Comparison of ENCODE assay signal across 18 cellular contexts in the genomic region with DNA sequence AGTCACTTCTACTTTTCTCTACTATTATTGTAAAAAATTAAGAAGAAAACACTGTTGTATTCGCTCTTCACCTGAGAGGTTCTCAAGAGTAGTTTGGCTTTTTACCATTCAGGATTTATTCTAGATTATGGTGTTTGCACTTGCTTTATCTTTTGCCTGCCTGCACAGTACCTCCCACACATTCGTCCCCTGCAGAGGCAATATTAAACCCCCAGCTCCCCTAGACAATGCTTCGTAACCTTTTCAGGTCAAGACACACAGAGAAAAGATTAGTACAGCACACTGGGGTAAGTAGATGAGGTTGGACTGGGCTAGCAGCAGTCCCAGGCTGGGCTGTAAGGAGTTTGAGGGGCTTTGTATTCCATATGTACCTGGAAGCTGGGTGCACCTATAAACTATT.
DNase-seq lines count a peak whose midpoint lies in the region; ATAC-seq and TF ChIP-seq lines count a peak whose summit lies in the region.
"Had no signal": no experiment of that assay in that cellular context is flagged by ENCODE, and none has a peak within 500 bp of the region (broad histone marks: within the 10 kb centered on the region; RNA-seq: fewer than 3 reads in every experiment).

No MANE protein-coding gene starts in this region.

- H3K4me1 ChIP-seq in gastrocnemius medialis: peaks cover 46 to 57% of the 10 kb centered on the region in 2 donors

- peak overlapping the region; percentile 49 to 66 for H3K4me3 Mint-ChIP-seq in activated T-cell treated with anti-CD3 and anti-CD28 coated beads, Interleukin-2, amount 50 U/mL, for 72 hours
- no peak overlapping the region for H3K4me3 Mint-ChIP-seq in IgD-negative memory B cell
- peak overlapping the region; percentile 43 to 61 for H3K4me3 Mint-ChIP-seq in effector memory CD8-positive, alpha-beta T cell
- H3K4me3 Mint-ChIP-seq: brain had no signal

- in situ Hi-C loops in gastrocnemius medialis (cut with MboI; ENCODE audit: low sequenced_read_pairs in 4 of 4): no loop called here

- H3K9me3 Mint-ChIP-seq in activated T-cell treated with anti-CD3 and anti-CD28 coated beads, Interleukin-2, amount 50 U/mL, for 72 hours: peaks cover 0 to 2% of the 10 kb centered on the region in 2 donors
- H3K9me3 Mint-ChIP-seq in IgD-negative memory B cell: no peaks in the 10 kb centered on the region
- H3K9me3 Mint-ChIP-seq in effector memory CD8-positive, alpha-beta T cell: no peaks in the 10 kb centered on the region
- H3K9me3 Mint-ChIP-seq: brain had no signal

- peaks cover 93% of the 10 kb centered on the region for H3K4me1 Mint-ChIP-seq in activated T-cell treated with anti-CD3 and anti-CD28 coated beads, Interleukin-2, amount 50 U/mL, for 72 hours (ENCODE audit: low read depth)
- peaks cover 67 to 73% (median 71%) of the 10 kb centered on the region in 3 donors for H3K4me1 Mint-ChIP-seq in IgD-negative memory B cell
- H3K4me1 Mint-ChIP-seq in effector memory CD8-positive, alpha-beta T cell (ENCODE audit: low read depth in 2 of 2): peaks cover 70 to 83% of the 10 kb centered on the region in 2 donors

- no peaks in the 10 kb centered on the region for H3K9me3 ChIP-seq in gastrocnemius medialis
- H3K9me3 ChIP-seq: esophagus squamous epithelium, ovary, stomach had no signal

- H3K27ac ChIP-seq in gastrocnemius medialis: peak overlapping the region in 3 of 4 donors; percentile 33 to 48 (median 34)
- H3K27ac ChIP-seq: ovary had no signal

- no peak for ATAC-seq in activated T-cell treated with anti-CD3 and anti-CD28 coated beads, Interleukin-2, amount 50 U/mL, for 72 hours (replicated peaks in 1 of 2)
- no peak for ATAC-seq in effector memory CD8-positive, alpha-beta T cell (replicated peaks)
- ATAC-seq in gastrocnemius medialis: no peak

- no peak for DNase-seq in activated T-cell treated with anti-CD3 and anti-CD28 coated beads, Interleukin-2, amount 50 U/mL, for 72 hours
- DNase-seq in activated T-cell treated with anti-CD3 and anti-CD28 coated beads, Interleukin-2, amount 50 U/mL, for 48 hours: no peak
- DNase-seq in effector memory CD8-positive, alpha-beta T cell: no peak
- DNase-seq in gastrocnemius medialis: no peak
- DNase-seq in activated effector memory CD4-positive, alpha-beta T cell treated with Interleukin-2 at 50 U/mL for 16 hours: no peak
- DNase-seq in GF-D8 (lab: John Stamatoyannopoulos, UW): no peak
- DNase-seq in NCI-H2196 treated with DMSO at 0.1 percent for 48 hours (lab: John Stamatoyannopoulos, UW; ENCODE audit: unreplicated experiment): no peak
- DNase-seq: dermis blood vessel endothelial cell, esophagus squamous epithelium, GDM1, head of caudate nucleus, NCI-H1930, NCI-H526, ovary, small intestine, stomach had no signal

- H3K27me3 ChIP-seq in gastrocnemius medialis: no peaks in the 10 kb centered on the region
- H3K27me3 ChIP-seq: esophagus squamous epithelium, ovary, stomach had no signal

- H3K36me3 Mint-ChIP-seq in activated T-cell treated with anti-CD3 and anti-CD28 coated beads, Interleukin-2, amount 50 U/mL, for 72 hours (ENCODE audit: insufficient read depth in 2 of 2): peaks cover 2% of the 10 kb centered on the region in 2 donors
- H3K36me3 Mint-ChIP-seq in IgD-negative memory B cell: peaks cover 2% of the 10 kb centered on the region
- H3K36me3 Mint-ChIP-seq in effector memory CD8-positive, alpha-beta T cell (ENCODE audit: insufficient read depth): peaks cover 27% of the 10 kb centered on the region

- no peak for TF ChIP-seq CTCF in gastrocnemius medialis (IDR thresholded peaks at IDR 0.05 in 4 of 5, conservative IDR thresholded peaks at IDR 0.05 in 1 of 5)

- H3K36me3 ChIP-seq in gastrocnemius medialis: no peaks in the 10 kb centered on the region
- H3K36me3 ChIP-seq: ovary, stomach had no signal

- no peak overlapping the region for H3K4me3 ChIP-seq in gastrocnemius medialis
- H3K4me3 ChIP-seq: esophagus squamous epithelium, ovary, stomach had no signal

- no peaks in the 10 kb centered on the region for H3K27me3 Mint-ChIP-seq in activated T-cell treated with anti-CD3 and anti-CD28 coated beads, Interleukin-2, amount 50 U/mL, for 72 hours (ENCODE audit: low read depth)
- no peaks in the 10 kb centered on the region for H3K27me3 Mint-ChIP-seq in IgD-negative memory B cell
- H3K27me3 Mint-ChIP-seq in effector memory CD8-positive, alpha-beta T cell: no peaks in the 10 kb centered on the region
- H3K27me3 Mint-ChIP-seq: brain had no signal

- TF ChIP-seq POLR2A in gastrocnemius medialis (IDR thresholded peaks at IDR 0.05): no peak

- H3K27ac Mint-ChIP-seq in activated T-cell treated with anti-CD3 and anti-CD28 coated beads, Interleukin-2, amount 50 U/mL, for 72 hours: peak overlapping the region; percentile 78
- H3K27ac Mint-ChIP-seq in IgD-negative memory B cell: peak overlapping the region; percentile 73 to 87 (median 81)
- H3K27ac Mint-ChIP-seq in effector memory CD8-positive, alpha-beta T cell: peak overlapping the region in 1 of 2 donors; percentile 87

- intact Hi-C loops in gastrocnemius medialis (cut with DNase I; ENCODE audit: low total_unique reads): no loop called here

Comparison
In these comparisons a context has a peak if more than half of its experiments do, and no peak if none do; other contexts are left out.
1. H3K4me3 Mint-ChIP-seq: peak in activated T-cell treated with anti-CD3 and anti-CD28 coated beads, Interleukin-2, amount 50 U/mL, for 72 hours (2 of 2) and effector memory CD8-positive, alpha-beta T cell (2 of 2); none in IgD-negative memory B cell (0 of 4).